ENCODE assay signal across 8 cellular contexts in genomic region chr4:73704314-73705055, GRCh38. TPM values are rescaled to one million over a fixed set of nuclear protein-coding genes. Genes with fewer than 3 reads are reported as not detected.
A peak's percentile ranks its signal among the peaks of the same experiment; 100 is the strongest.
DNase-seq lines count a peak whose midpoint lies in the region; ATAC-seq and TF ChIP-seq lines count a peak whose summit lies in the region.

No MANE protein-coding gene starts in this region.

- H3K4me1 ChIP-seq in body of pancreas (peaks cover 30% of the 10 kb centered on the region), upper lobe of left lung (peaks cover 16 to 30% (median 25%) of the 10 kb centered on the region in 4 donors)

- H3K36me3 ChIP-seq in body of pancreas (replicated peaks in 1 of 2; ENCODE audit: insufficient read depth in 1 of 2, low read depth in 2 of 2) (no peaks in the 10 kb centered on the region), upper lobe of left lung (no peaks in the 10 kb centered on the region)

- no peak overlapping the region for H3K4me3 ChIP-seq in body of pancreas
- H3K4me3 ChIP-seq in upper lobe of left lung, result no peak overlapping the region

- TF ChIP-seq CTCF in body of pancreas (IDR thresholded peaks at IDR 0.05), result no peak
- TF ChIP-seq CTCF in upper lobe of left lung (IDR thresholded peaks at IDR 0.05), result no peak

- no peaks in the 10 kb centered on the region for H3K27me3 ChIP-seq in body of pancreas
- no peaks in the 10 kb centered on the region for H3K27me3 ChIP-seq in upper lobe of left lung

- ATAC-seq in GM19397 (IDR thresholded peaks at IDR 0.05; ENCODE audit: unreplicated experiment) (peak; percentile 57), body of pancreas (peak; percentile 98), upper lobe of left lung (ENCODE audit: low FRiP score in 2 of 2) (peak; percentile 86 to 94)

- intact Hi-C loops in body of pancreas (cut with DNase I), result no loop called here

- TF ChIP-seq EP300 in upper lobe of left lung (IDR thresholded peaks at IDR 0.05), result peak in 2 of 4 donors; percentile 48 to 68

- DNase-seq in NCI-H2029 (lab: John Stamatoyannopoulos, UW) (peak; percentile 54), body of pancreas (peak; percentile 71 to 93 (median 78)), kidney tubule cell (ENCODE audit: low spot score) (peak; percentile 99), upper lobe of left lung (peak in 1 of 2 donors; percentile 88), NCI-H69 (lab: John Stamatoyannopoulos, UW) (no peak)
- DNase-seq in activated naive CD4-positive, alpha-beta T cell treated with Interleukin-2 at 50 U/mL for 16 hours, result no peak
- no peak for DNase-seq in activated naive CD4-positive, alpha-beta T cell treated with anti-CD3 and anti-CD28 coated beads, Interleukin-2, amount 50 U/mL, for 16 hours

- WGBS in body of pancreas, 2 donors, result 22 to 23% methylated on average over 9 of the region's 9 CpGs
- 29 to 42% methylated on average over 9 of the region's 9 CpGs for WGBS in upper lobe of left lung, 2 donors

- H3K9me3 ChIP-seq in body of pancreas, result no peaks in the 10 kb centered on the region
- no peaks in the 10 kb centered on the region for H3K9me3 ChIP-seq in upper lobe of left lung

- TF ChIP-seq POLR2A in body of pancreas (IDR thresholded peaks at IDR 0.05) (no peak), upper lobe of left lung (IDR thresholded peaks at IDR 0.05) (peak in 1 of 4 donors; percentile 16)

- H3K27ac ChIP-seq in body of pancreas, result peak overlapping the region; percentile 13 to 60 (median 40)
- H3K27ac ChIP-seq in upper lobe of left lung, result peak overlapping the region; percentile 49 to 81 (median 70)

RNA-seq across cellular contexts. Expression of gene CXCL8, which starts 35.9 kb away (rescaled TPM):
- 10 to 100 TPM in 1 of 2 donors, 1 to 10 TPM in 1; 3.9 to 12.9 TPM for total RNA-seq in body of pancreas
- total RNA-seq in upper lobe of left lung, result 10 to 100 TPM in 3 of 6 donors, 1 to 10 TPM in 3; 3.7 to 35.6 (median 12.2) TPM

Comparison
In these comparisons a context has a peak if more than half of its experiments do, and no peak if none do; other contexts are left out.
1. DNase-seq: peak in NCI-H2029 (single experiment), body of pancreas (4 of 4) and kidney tubule cell (single experiment); none in activated naive CD4-positive, alpha-beta T cell treated with Interleukin-2 at 50 U/mL for 16 hours (single experiment), NCI-H69 (single experiment) and activated naive CD4-positive, alpha-beta T cell treated with anti-CD3 and anti-CD28 coated beads, Interleukin-2, amount 50 U/mL, for 16 hours (single experiment).
2. Peak in every context shown above with its lines, with median percentiles within 50 percentile points of each other: ATAC-seq.